Comparison of ENCODE assay signal across 26 cellular contexts in genomic region chr3:101944308-101944707, GRCh38.
"Had no signal": no experiment of that assay in that cellular context is flagged by ENCODE, and none has a peak within 500 bp of the region (broad histone marks: within the 10 kb centered on the region; RNA-seq: fewer than 3 reads in every experiment).

No MANE protein-coding gene starts in this region.

- H3K4me1 Mint-ChIP-seq: central memory CD8-positive, alpha-beta T cell; endodermal cell; neural progenitor cell had no signal

- H3K9ac ChIP-seq: neural progenitor cell had no signal

- H3K27me3 Mint-ChIP-seq: activated CD8-positive, alpha-beta T cell treated with anti-CD3 and anti-CD28 coated beads for 36 hours; activated naive CD8-positive, alpha-beta T cell treated with anti-CD3 and anti-CD28 coated beads, Interleukin-2, amount 10 ng/mL, durations not matched to agents 7 days and 5 days; central memory CD8-positive, alpha-beta T cell; naive B cell; progenitor cell of endocrine pancreas had no signal

- H3K4me1 ChIP-seq: body of pancreas, colonic mucosa, neural progenitor cell had no signal

- H3K9me3 ChIP-seq: body of pancreas, colonic mucosa, gastrocnemius medialis, mucosa of descending colon, right atrium auricular region, stomach, vagina had no signal

- H3K4me3 ChIP-seq: body of pancreas, colonic mucosa, gastrocnemius medialis, lung, mucosa of descending colon, neural progenitor cell, right atrium auricular region, skin epidermis, stomach, vagina had no signal

- H3K27me3 ChIP-seq: body of pancreas, colonic mucosa, gastrocnemius medialis, neural progenitor cell, right atrium auricular region, stomach, vagina had no signal

- H3K27ac ChIP-seq: body of pancreas, colonic mucosa, gastrocnemius medialis, neural progenitor cell, right atrium auricular region, skin epidermis, stomach, vagina had no signal

- H3K27ac Mint-ChIP-seq: activated CD4-positive, alpha-beta T cell treated with anti-CD3 and anti-CD28 coated beads, Interleukin-2, amount 10 ng/mL, durations not matched to agents 24 days and 14 days; activated CD8-positive, alpha-beta T cell treated with anti-CD3 and anti-CD28 coated beads for 36 hours; activated naive CD8-positive, alpha-beta T cell treated with anti-CD3 and anti-CD28 coated beads, Interleukin-2, amount 10 ng/mL, durations not matched to agents 7 days and 5 days; endodermal cell; neural progenitor cell; progenitor cell of endocrine pancreas had no signal

- DNase-seq: activated CD4-positive, alpha-beta T cell treated with anti-CD3 and anti-CD28 coated beads, Interleukin-2, amount 10 ng/mL, durations not matched to agents 24 days and 14 days; activated CD4-positive, CD25-positive, alpha-beta regulatory T cell; activated CD8-positive, alpha-beta T cell treated with anti-CD3 and anti-CD28 coated beads for 36 hours; activated naive CD4-positive, alpha-beta T cell treated with Interleukin-2 at 50 U/mL for 16 hours; activated naive CD8-positive, alpha-beta T cell treated with anti-CD3 and anti-CD28 coated beads, Interleukin-2, amount 10 ng/mL, durations not matched to agents 7 days and 5 days; activated T-cell treated with anti-CD3 and anti-CD28 coated beads, Interleukin-2, amount 50 U/mL, for 1 hour; amygdala; body of pancreas; colonic mucosa; endodermal cell; erythroblast; gastrocnemius medialis; head of caudate nucleus; mucosa of descending colon; naive B cell; stimulated activated CD4-positive, alpha-beta T cell treated with anti-CD3 and anti-CD28 coated beads, Interleukin-2, amount 100 ng/mL, for 48 hours; stomach; trophoblast cell had no signal

- H3K4me2 ChIP-seq: neural progenitor cell had no signal

- H3K9me3 Mint-ChIP-seq: activated CD8-positive, alpha-beta T cell treated with anti-CD3 and anti-CD28 coated beads for 36 hours; central memory CD8-positive, alpha-beta T cell; endodermal cell; neural progenitor cell had no signal

- H3K36me3 ChIP-seq: colonic mucosa, gastrocnemius medialis, neural progenitor cell, right atrium auricular region, stomach, vagina had no signal

- H2AFZ ChIP-seq: neural progenitor cell had no signal

- H3K36me3 Mint-ChIP-seq: naive B cell, neural progenitor cell had no signal

- H3K4me3 Mint-ChIP-seq: activated CD4-positive, alpha-beta T cell treated with anti-CD3 and anti-CD28 coated beads, Interleukin-2, amount 10 ng/mL, durations not matched to agents 24 days and 14 days; activated CD8-positive, alpha-beta T cell treated with anti-CD3 and anti-CD28 coated beads for 36 hours; activated naive CD8-positive, alpha-beta T cell treated with anti-CD3 and anti-CD28 coated beads, Interleukin-2, amount 10 ng/mL, durations not matched to agents 7 days and 5 days; central memory CD8-positive, alpha-beta T cell; endodermal cell; neural progenitor cell had no signal

- FAIRE-seq: keratinocyte had no signal
